11 cellular contexts compared by ENCODE assay signal in genomic region chr3:13021934-13022265, GRCh38. TPM values are rescaled to one million over a fixed set of nuclear protein-coding genes. Genes with fewer than 3 reads are reported as not detected.
A peak's percentile ranks its signal among the peaks of the same experiment; 100 is the strongest.
DNase-seq lines count a peak whose midpoint lies in the region; ATAC-seq and TF ChIP-seq lines count a peak whose summit lies in the region.
"Had no signal": no experiment of that assay in that cellular context is flagged by ENCODE, and none has a peak within 500 bp of the region (broad histone marks: within the 10 kb centered on the region; RNA-seq: fewer than 3 reads in every experiment).

No MANE protein-coding gene starts in this region.

- H3K36me3 Mint-ChIP-seq in T-helper 17 cell (ENCODE audit: low read depth), result no peaks in the 10 kb centered on the region
- H3K36me3 Mint-ChIP-seq in activated T-cell treated with anti-CD3 and anti-CD28 coated beads, Interleukin-2, amount 50 U/mL, for 72 hours (ENCODE audit: insufficient read depth in 2 of 2), result peaks cover 0 to 2% of the 10 kb centered on the region in 2 donors
- H3K36me3 Mint-ChIP-seq: activated naive CD4-positive, alpha-beta T cell treated with anti-CD3 and anti-CD28 coated beads, Interleukin-2, amount 50 U/mL, for 24 hours had no signal

- H3K4me3 ChIP-seq in GM12865 (ENCODE audit: low read depth, low read length) (peak overlapping the region; percentile 73), fibroblast of the aortic adventitia (ENCODE audit: low read depth, low read length) (peak overlapping the region; percentile 46), skin epidermis (peak overlapping the region in 2 of 7 experiments; percentile 3 to 13)

- no peak for ATAC-seq in T-helper 17 cell
- no peak for ATAC-seq in activated T-cell treated with anti-CD3 and anti-CD28 coated beads, Interleukin-2, amount 50 U/mL, for 72 hours (replicated peaks in 1 of 2)

- peaks cover 12% of the 10 kb centered on the region for H3K4me1 Mint-ChIP-seq in T-helper 17 cell
- peaks cover 14% of the 10 kb centered on the region for H3K4me1 Mint-ChIP-seq in activated T-cell treated with anti-CD3 and anti-CD28 coated beads, Interleukin-2, amount 50 U/mL, for 72 hours (ENCODE audit: low read depth)

- H3K9me3 Mint-ChIP-seq in activated T-cell treated with anti-CD3 and anti-CD28 coated beads, Interleukin-2, amount 50 U/mL, for 72 hours, result peaks cover 0 to 2% of the 10 kb centered on the region in 2 donors
- H3K9me3 Mint-ChIP-seq: activated naive CD4-positive, alpha-beta T cell treated with anti-CD3 and anti-CD28 coated beads, Interleukin-2, amount 50 U/mL, for 24 hours had no signal

- H3K9me3 ChIP-seq in T-helper 17 cell (ENCODE audit: control insufficient read depth, low read length, poor library complexity, severe bottlenecking), result no peaks in the 10 kb centered on the region

- peak overlapping the region; percentile 73 for H3K4me3 Mint-ChIP-seq in T-helper 17 cell
- H3K4me3 Mint-ChIP-seq in activated T-cell treated with anti-CD3 and anti-CD28 coated beads, Interleukin-2, amount 50 U/mL, for 72 hours, result no peak overlapping the region
- H3K4me3 Mint-ChIP-seq: activated naive CD4-positive, alpha-beta T cell treated with anti-CD3 and anti-CD28 coated beads, Interleukin-2, amount 50 U/mL, for 24 hours had no signal

- H3K27ac ChIP-seq in skin epidermis, result peak overlapping the region in 12 of 21 experiments; percentile 1 to 94 (median 32)
- H3K27ac ChIP-seq: HL-60 had no signal

- TF ChIP-seq CTCF in GM12865 (IDR thresholded peaks at IDR 0.05; ENCODE audit: insufficient read depth, low read depth, low read length, missing control alignments) (no peak), fibroblast of the aortic adventitia (IDR thresholded peaks at IDR 0.05; ENCODE audit: insufficient read depth, low read length) (no peak)

- DNase-seq in GM12865 (ENCODE audit: low read depth) (no peak), T-helper 17 cell (no peak), fibroblast of the aortic adventitia (ENCODE audit: low read depth) (no peak), foreskin melanocyte (no peak), activated gamma-delta T cell treated with Interleukin-2 at 50 U/mL for 16 hours (no peak)
- DNase-seq in activated CD4-positive, alpha-beta T cell treated with anti-CD3 and anti-CD28 coated beads for 1 hour, result no peak
- DNase-seq in activated T-cell treated with anti-CD3 and anti-CD28 coated beads, Interleukin-2, amount 50 U/mL, for 72 hours, result no peak
- DNase-seq: stimulated activated CD4-positive, alpha-beta T cell treated with anti-CD3 and anti-CD28 coated beads, Interleukin-2, amount 100 ng/mL, for 24 hours had no signal

- H3K27ac Mint-ChIP-seq in T-helper 17 cell, result peak overlapping the region; percentile 59
- no peak overlapping the region for H3K27ac Mint-ChIP-seq in activated T-cell treated with anti-CD3 and anti-CD28 coated beads, Interleukin-2, amount 50 U/mL, for 72 hours
- H3K27ac Mint-ChIP-seq: activated naive CD4-positive, alpha-beta T cell treated with anti-CD3 and anti-CD28 coated beads, Interleukin-2, amount 50 U/mL, for 24 hours had no signal

- no peaks in the 10 kb centered on the region for H3K27me3 Mint-ChIP-seq in T-helper 17 cell
- H3K27me3 Mint-ChIP-seq in activated T-cell treated with anti-CD3 and anti-CD28 coated beads, Interleukin-2, amount 50 U/mL, for 72 hours (ENCODE audit: low read depth), result no peaks in the 10 kb centered on the region
- H3K27me3 Mint-ChIP-seq: activated naive CD4-positive, alpha-beta T cell treated with anti-CD3 and anti-CD28 coated beads, Interleukin-2, amount 50 U/mL, for 24 hours had no signal

RNA-seq across cellular contexts. Expression of gene IQSEC1, which starts 51.3 kb away (rescaled TPM):
- 100 to 1,000 TPM; 114 to 128 TPM for total RNA-seq in T-helper 17 cell
- 15.9 and 16.0 TPM in 2 replicates for total RNA-seq in fibroblast of the aortic adventitia (ENCODE audit: low replicate concordance)
- 10 to 100 TPM; 31.2 to 53.5 TPM for total RNA-seq in activated T-cell treated with anti-CD3 and anti-CD28 coated beads, Interleukin-2, amount 50 U/mL, for 72 hours
